Comparison of ENCODE assay signal across 8 cellular contexts in genomic region chr21:37369307-37369854, GRCh38. TPM values are rescaled to one million over a fixed set of nuclear protein-coding genes. Genes with fewer than 3 reads are reported as not detected.
DNase-seq lines count a peak whose midpoint lies in the region; ATAC-seq and TF ChIP-seq lines count a peak whose summit lies in the region.

No MANE protein-coding gene starts in this region.

- H3K9me3 ChIP-seq in right atrium auricular region (no peaks in the 10 kb centered on the region), vagina (no peaks in the 10 kb centered on the region)

- H2AK5ac ChIP-seq in mesendoderm (ENCODE audit: low read length): no peak overlapping the region

- no peak overlapping the region for H2BK120ac ChIP-seq in mesendoderm (ENCODE audit: low read depth, low read length)

- TF ChIP-seq CTCF in right atrium auricular region (IDR thresholded peaks at IDR 0.05) (no peak), vagina (IDR thresholded peaks at IDR 0.05) (no peak)

- H3K4me3 ChIP-seq in right atrium auricular region (peak overlapping the region; percentile 66 to 90), mesendoderm (ENCODE audit: low read length) (no peak overlapping the region), vagina (peak overlapping the region; percentile 30 to 78)

- H2BK15ac ChIP-seq in mesendoderm (replicated peaks; ENCODE audit: low read depth): no peak overlapping the region

- H3K79me1 ChIP-seq in mesendoderm (ENCODE audit: low read length): no peaks in the 10 kb centered on the region

- H3K23ac ChIP-seq in mesendoderm (ENCODE audit: low read length): no peak overlapping the region

- intact Hi-C loops in Right ventricle myocardium inferior (cut with DNase I): loop anchor here (5.0 kb wide), 2 partner anchors 58 to 93 kb away; no protein-coding TSS in a partner anchor
- intact Hi-C loops in vagina (cut with DNase I): loop anchor here (2.0 to 10.0 kb wide), 3 partner anchors 103 to 297 kb away; partner anchors contain the start of genes PIGP, TTC3 and VPS26C

- H2BK5ac ChIP-seq in mesendoderm (ENCODE audit: low read length): no peak overlapping the region

- H3K36me3 ChIP-seq in right atrium auricular region (no peaks in the 10 kb centered on the region), mesendoderm (ENCODE audit: control insufficient read depth, insufficient read depth, low read length) (no peaks in the 10 kb centered on the region), vagina (no peaks in the 10 kb centered on the region)

- no peak for ATAC-seq in Right ventricle myocardium inferior
- no peak for ATAC-seq in HG03025 (IDR thresholded peaks at IDR 0.05; ENCODE audit: low FRiP score, unreplicated experiment)
- ATAC-seq in GM21367 (IDR thresholded peaks at IDR 0.05; ENCODE audit: unreplicated experiment): no peak

- H3K27ac ChIP-seq in right atrium auricular region: peak overlapping the region; percentile 97 to 100
- no peak overlapping the region for H3K27ac ChIP-seq in mesendoderm (ENCODE audit: low read depth, low read length)
- peak overlapping the region; percentile 100 for H3K27ac ChIP-seq in vagina

- H3K9ac ChIP-seq in mesendoderm (ENCODE audit: low read length): peak overlapping the region; percentile 20

- peak overlapping the region; percentile 19 for H3K4me2 ChIP-seq in mesendoderm (ENCODE audit: low read length)

- no peak overlapping the region for H3K18ac ChIP-seq in mesendoderm (ENCODE audit: low read length)

- H4K5ac ChIP-seq in mesendoderm (ENCODE audit: low read length): no peak overlapping the region

- H3K27me3 ChIP-seq in right atrium auricular region (no peaks in the 10 kb centered on the region), mesendoderm (ENCODE audit: insufficient read depth, low read length, poor library complexity) (no peaks in the 10 kb centered on the region), vagina (no peaks in the 10 kb centered on the region)

- no peak for TF ChIP-seq POLR2A in vagina (IDR thresholded peaks at IDR 0.05)

- H3K4ac ChIP-seq in mesendoderm (ENCODE audit: low read depth, low read length): no peak overlapping the region

- no peak overlapping the region for H3K56ac ChIP-seq in mesendoderm (ENCODE audit: low read length)

- H3K4me1 ChIP-seq in right atrium auricular region (peaks cover 0 to 65% of the 10 kb centered on the region in 2 donors), mesendoderm (ENCODE audit: control insufficient read depth, low read depth, low read length) (peaks cover 2% of the 10 kb centered on the region), vagina (peaks cover 71% of the 10 kb centered on the region)

- no CpG with 5 or more reads among the region's 3 CpGs for WGBS in mesendoderm (ENCODE audit: extremely low coverage, insufficient coverage, low lambda C conversion rate)

- no peak overlapping the region for H4K8ac ChIP-seq in mesendoderm (ENCODE audit: low read depth, low read length)

- H3K79me2 ChIP-seq in mesendoderm (ENCODE audit: control insufficient read depth, insufficient read depth, low read length): peaks cover 68% of the 10 kb centered on the region

- DNase-seq in right atrium auricular region (ENCODE audit: low spot score) (no peak), Right ventricle myocardium inferior (ENCODE audit: missing footprints) (no peak), astrocyte of the hippocampus (ENCODE audit: low read depth, low spot score) (peak; percentile 13), mesendoderm (no peak), vagina (ENCODE audit: extremely low spot score in 2 of 2) (no peak), NOMO-1 (lab: John Stamatoyannopoulos, UW; ENCODE audit: unreplicated experiment in 2 of 2) (no peak)

RNA-seq across cellular contexts. Expression of gene DYRK1A, which starts 2.8 kb away (rescaled TPM):
- 10 to 100 TPM; 69.3 to 94.7 TPM for total RNA-seq in right atrium auricular region
- 63.5 TPM for total RNA-seq in Right ventricle myocardium inferior
- polyA plus RNA-seq in mesendoderm (2013, experiment 1 of 2): 31.9 TPM
- 33.6 TPM for polyA plus RNA-seq in mesendoderm (2013, experiment 2 of 2)
- total RNA-seq in vagina: 78.1 TPM
